In the genomic region with DNA sequence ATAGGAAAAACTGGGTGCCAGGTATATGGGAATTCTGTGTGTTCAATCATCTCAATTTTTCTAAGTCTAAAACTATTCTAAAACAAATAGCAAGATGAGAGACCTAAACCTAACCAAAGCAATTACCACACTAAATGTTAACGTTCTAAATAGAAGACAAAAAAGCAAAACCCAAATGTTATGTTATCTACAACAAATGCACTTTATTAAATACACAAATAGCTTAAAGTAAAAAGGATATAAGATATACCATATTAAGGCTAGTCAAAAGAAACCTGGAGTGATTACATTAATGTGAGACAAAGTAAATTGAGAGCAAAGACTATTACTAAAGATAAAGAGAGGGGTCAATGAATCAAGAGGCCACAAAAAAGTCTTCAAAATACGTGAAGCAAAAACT, we compare ENCODE assay signal across 29 cellular contexts.
"Had no signal": no experiment of that assay in that cellular context is flagged by ENCODE, and none has a peak within 500 bp of the region (broad histone marks: within the 10 kb centered on the region; RNA-seq: fewer than 3 reads in every experiment).

No MANE protein-coding gene starts in this region.

- H3K4me1 ChIP-seq: breast epithelium, colonic mucosa, foreskin keratinocyte had no signal

- H3K27me3 ChIP-seq: ascending aorta, breast epithelium, cardiac muscle cell, colonic mucosa, esophagus muscularis mucosa, foreskin keratinocyte, gastrocnemius medialis, heart left ventricle had no signal

- H3K4me3 ChIP-seq: ascending aorta, breast epithelium, cardiac muscle cell, colonic mucosa, esophagus muscularis mucosa, gastrocnemius medialis, heart left ventricle had no signal

- H3K27me3 Mint-ChIP-seq: activated CD4-positive, alpha-beta memory T cell treated with anti-CD3 and anti-CD28 coated beads, Interleukin-2, amount 10 ng/mL, durations not matched to agents 7 days and 5 days; activated CD4-positive, alpha-beta T cell treated with anti-CD3 and anti-CD28 coated beads, Interleukin-2, amount 10 ng/mL, durations not matched to agents 7 days and 5 days; activated naive CD4-positive, alpha-beta T cell treated with anti-CD3 and anti-CD28 coated beads, Interleukin-2, amount 10 ng/mL, durations not matched to agents 7 days and 5 days; activated naive CD8-positive, alpha-beta T cell treated with anti-CD3 and anti-CD28 coated beads, Interleukin-2, amount 10 ng/mL, durations not matched to agents 7 days and 5 days; brain had no signal

- H3K27ac ChIP-seq: ascending aorta, breast epithelium, cardiac muscle cell, colonic mucosa, esophagus muscularis mucosa, foreskin keratinocyte, gastrocnemius medialis, heart left ventricle had no signal

- ATAC-seq: activated naive CD4-positive, alpha-beta T cell treated with anti-CD3 and anti-CD28 coated beads, Interleukin-2, amount 50 U/mL, for 72 hours; activated T-cell treated with anti-CD3 and anti-CD28 coated beads, Interleukin-2, amount 50 U/mL, for 4 hours; foreskin keratinocyte; gastrocnemius medialis; heart left ventricle had no signal

- H3K9me3 Mint-ChIP-seq: activated CD4-positive, alpha-beta memory T cell treated with anti-CD3 and anti-CD28 coated beads, Interleukin-2, amount 10 ng/mL, durations not matched to agents 7 days and 5 days had no signal

- DNase-seq: activated CD4-positive, alpha-beta memory T cell treated with anti-CD3 and anti-CD28 coated beads, Interleukin-2, amount 10 ng/mL, durations not matched to agents 7 days and 5 days; activated CD4-positive, alpha-beta T cell treated with anti-CD3 and anti-CD28 coated beads for 1 hour; activated CD4-positive, alpha-beta T cell treated with anti-CD3 and anti-CD28 coated beads for 4 hours; activated CD4-positive, alpha-beta T cell treated with anti-CD3 and anti-CD28 coated beads, Interleukin-2, amount 10 ng/mL, durations not matched to agents 7 days and 5 days; activated CD4-positive, alpha-beta T cell treated with anti-CD3 and anti-CD28 coated beads, Interleukin-2, amount 50 U/mL, for 4 hours; activated CD8-positive, alpha-beta memory T cell treated with anti-CD3 and anti-CD28 coated beads, Interleukin-2, amount 50 U/mL, for 48 hours; activated gamma-delta T cell; activated naive CD4-positive, alpha-beta T cell; activated naive CD4-positive, alpha-beta T cell treated with anti-CD3 and anti-CD28 coated beads, Interleukin-2, amount 10 ng/mL, durations not matched to agents 7 days and 5 days; activated naive CD8-positive, alpha-beta T cell treated with anti-CD3 and anti-CD28 coated beads, Interleukin-2, amount 10 ng/mL, durations not matched to agents 7 days and 5 days; activated T-cell treated with anti-CD3 and anti-CD28 coated beads for 4 hours; activated T-cell treated with anti-CD3 and anti-CD28 coated beads, Interleukin-2, amount 50 U/mL, for 4 hours; central memory CD4-positive, alpha-beta T cell; cerebellar nuclear complex; colonic mucosa; effector CD8-positive, alpha-beta T cell; erythroblast; foreskin keratinocyte; gastrocnemius medialis; glutamatergic neuron; heart left ventricle; T-helper 2 cell had no signal

- H3K36me3 ChIP-seq: colonic mucosa had no signal

- H3K9me3 ChIP-seq: ascending aorta, colonic mucosa, esophagus muscularis mucosa, gastrocnemius medialis had no signal

- H3K4me3 Mint-ChIP-seq: activated CD4-positive, alpha-beta memory T cell treated with anti-CD3 and anti-CD28 coated beads, Interleukin-2, amount 10 ng/mL, durations not matched to agents 7 days and 5 days; activated CD4-positive, alpha-beta T cell treated with anti-CD3 and anti-CD28 coated beads, Interleukin-2, amount 10 ng/mL, durations not matched to agents 7 days and 5 days; activated naive CD4-positive, alpha-beta T cell treated with anti-CD3 and anti-CD28 coated beads, Interleukin-2, amount 10 ng/mL, durations not matched to agents 7 days and 5 days; activated naive CD8-positive, alpha-beta T cell treated with anti-CD3 and anti-CD28 coated beads, Interleukin-2, amount 10 ng/mL, durations not matched to agents 7 days and 5 days; activated T-cell treated with anti-CD3 and anti-CD28 coated beads, Interleukin-2, amount 50 U/mL, for 4 hours; activated T-helper 1 cell treated with anti-CD3 and anti-CD28 coated beads, Interleukin-12 subunit alpha, Interleukin-12 subunit beta, Interleukin-2, Interleukin-4 antibody, amounts not matched to agents 30 ng/mL and 10 ng/mL and 1 ng/mL, durations not matched to agents 14 hours and 24 hours and 36 hours; brain had no signal

- H3K27ac Mint-ChIP-seq: activated CD4-positive, alpha-beta memory T cell treated with anti-CD3 and anti-CD28 coated beads, Interleukin-2, amount 10 ng/mL, durations not matched to agents 7 days and 5 days; activated CD4-positive, alpha-beta T cell treated with anti-CD3 and anti-CD28 coated beads, Interleukin-2, amount 10 ng/mL, durations not matched to agents 7 days and 5 days; activated naive CD4-positive, alpha-beta T cell treated with anti-CD3 and anti-CD28 coated beads, Interleukin-2, amount 10 ng/mL, durations not matched to agents 7 days and 5 days; activated naive CD4-positive, alpha-beta T cell treated with anti-CD3 and anti-CD28 coated beads, Interleukin-2, amount 50 U/mL, for 72 hours; activated naive CD8-positive, alpha-beta T cell treated with anti-CD3 and anti-CD28 coated beads, Interleukin-2, amount 10 ng/mL, durations not matched to agents 7 days and 5 days; activated T-helper 1 cell treated with anti-CD3 and anti-CD28 coated beads, Interleukin-12 subunit alpha, Interleukin-12 subunit beta, Interleukin-2, Interleukin-4 antibody, amounts not matched to agents 30 ng/mL and 10 ng/mL and 1 ng/mL, durations not matched to agents 14 hours and 24 hours and 36 hours; brain had no signal
